In the genomic region with DNA sequence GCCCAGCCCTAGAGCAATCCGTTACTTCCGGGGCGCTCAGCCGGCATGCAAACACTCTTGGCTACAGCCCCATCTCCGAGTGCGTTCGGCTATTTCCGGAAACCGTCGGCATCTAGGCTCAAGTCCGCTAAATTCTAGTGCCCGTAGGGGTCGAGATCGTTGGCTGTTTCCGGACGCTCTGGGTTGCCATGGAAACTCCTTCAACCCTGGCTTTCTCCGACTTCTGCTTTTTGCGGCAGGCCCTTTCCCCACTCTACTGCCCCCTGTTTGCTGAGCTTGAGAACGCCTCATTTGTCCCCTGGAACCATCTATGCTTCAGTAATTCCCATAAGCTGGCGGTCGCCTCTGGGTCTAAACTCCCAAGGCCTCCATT, we compare ENCODE assay signal across 8 cellular contexts. TPM values are rescaled to one million over a fixed set of nuclear protein-coding genes. Genes with fewer than 3 reads are reported as not detected.
A peak's percentile ranks its signal among the peaks of the same experiment; 100 is the strongest.
DNase-seq lines count a peak whose midpoint lies in the region; ATAC-seq lines count a peak whose summit lies in the region.

No MANE protein-coding gene starts in this region.

- peak overlapping the region; percentile 84 for H3K4me3 ChIP-seq in GM23248
- peak overlapping the region; percentile 72 for H3K4me3 ChIP-seq in Karpas-422 (ENCODE audit: low read length)

- POLR2A ChIA-PET in naive thymus-derived CD8-positive, alpha-beta T cell (lab: Charles Lee), result interaction anchor here (0.6 to 3.1 kb wide), 18 partner anchors 9 to 152 kb away, joined by 3 to 39 read pairs (median 5); a partner anchor contains a TSS

- H3K9me3 Mint-ChIP-seq in activated T-helper 17 cell treated with anti-CD3 and anti-CD28 coated beads, Interleukin-2, amount 50 U/mL, for 72 hours, result no peaks in the 10 kb centered on the region
- H3K9me3 Mint-ChIP-seq in naive thymus-derived CD8-positive, alpha-beta T cell, result no peaks in the 10 kb centered on the region

- H3K79me2 ChIP-seq in GM23248 (ENCODE audit: insufficient read depth), result peaks cover 24% of the 10 kb centered on the region
- H3K79me2 ChIP-seq in Karpas-422 (ENCODE audit: low read length), result peaks cover 23% of the 10 kb centered on the region

- H3K4me2 ChIP-seq in GM23248 (ENCODE audit: unreplicated experiment) (peak overlapping the region; percentile 78), Karpas-422 (ENCODE audit: low read depth, low read length, poor library complexity, severe bottlenecking) (peak overlapping the region; percentile 92)

- 0 to 1% methylated on average over 21 of the region's 21 CpGs for WGBS in GM23248 (ENCODE audit: low coverage in 1 of 2, low lambda C conversion rate in 2 of 2, missing lambda C conversion rate in 2 of 2), 2 experiments

- H3K27ac ChIP-seq in GM23248 (peak overlapping the region; percentile 82), Karpas-422 (ENCODE audit: low read length) (peak overlapping the region; percentile 96)

- H3K9me2 ChIP-seq in GM23248 (ENCODE audit: insufficient read depth) (no peaks in the 10 kb centered on the region), Karpas-422 (replicated peaks; ENCODE audit: insufficient read depth, low read length) (no peaks in the 10 kb centered on the region)

- no peaks in the 10 kb centered on the region for H4K20me1 ChIP-seq in GM23248 (ENCODE audit: insufficient read depth)
- H4K20me1 ChIP-seq in Karpas-422 (ENCODE audit: insufficient read depth, low read depth, low read length), result no peaks in the 10 kb centered on the region

- peak overlapping the region; percentile 93 for H3K4me3 Mint-ChIP-seq in activated T-helper 17 cell treated with anti-CD3 and anti-CD28 coated beads, Interleukin-2, amount 50 U/mL, for 72 hours
- H3K4me3 Mint-ChIP-seq in naive thymus-derived CD8-positive, alpha-beta T cell, result peak overlapping the region; percentile 83 to 97 (median 93)

- H3K4me1 Mint-ChIP-seq in activated T-helper 17 cell treated with anti-CD3 and anti-CD28 coated beads, Interleukin-2, amount 50 U/mL, for 72 hours, result peaks cover 16% of the 10 kb centered on the region
- peaks cover 15 to 31% (median 26%) of the 10 kb centered on the region in 4 donors for H3K4me1 Mint-ChIP-seq in naive thymus-derived CD8-positive, alpha-beta T cell

- no peaks in the 10 kb centered on the region for H3K27me3 Mint-ChIP-seq in activated T-helper 17 cell treated with anti-CD3 and anti-CD28 coated beads, Interleukin-2, amount 50 U/mL, for 72 hours
- H3K27me3 Mint-ChIP-seq in naive thymus-derived CD8-positive, alpha-beta T cell, result no peaks in the 10 kb centered on the region

- peak overlapping the region; percentile 98 for H3K27ac Mint-ChIP-seq in activated T-helper 17 cell treated with anti-CD3 and anti-CD28 coated beads, Interleukin-2, amount 50 U/mL, for 72 hours
- peak overlapping the region; percentile 93 to 99 (median 96) for H3K27ac Mint-ChIP-seq in naive thymus-derived CD8-positive, alpha-beta T cell

- no peaks in the 10 kb centered on the region for H3K9me3 ChIP-seq in GM23248 (ENCODE audit: low read depth)
- H3K9me3 ChIP-seq in Karpas-422 (ENCODE audit: low read length), result no peaks in the 10 kb centered on the region

- ATAC-seq in activated T-helper 17 cell treated with anti-CD3 and anti-CD28 coated beads, Interleukin-2, amount 50 U/mL, for 72 hours (replicated peaks), result peak; percentile 75
- ATAC-seq in naive thymus-derived CD8-positive, alpha-beta T cell, result peak; percentile 70 to 72

- DNase-seq in EL (peak; percentile 99), GM23248 (peak; percentile 96), Karpas-422 (peak; percentile 100), RKO (ENCODE audit: low spot score) (peak; percentile 98), fibroblast of peridontal ligament (ENCODE audit: extremely low read depth) (peak; percentile 97)
- peak; percentile 95 to 100 (median 97) for DNase-seq in naive thymus-derived CD8-positive, alpha-beta T cell
- peak; percentile 96 to 99 (median 96) for DNase-seq in stimulated activated naive CD4-positive, alpha-beta T cell (lab: John Stamatoyannopoulos, UW)

- peaks cover 29% of the 10 kb centered on the region for H3K36me3 Mint-ChIP-seq in activated T-helper 17 cell treated with anti-CD3 and anti-CD28 coated beads, Interleukin-2, amount 50 U/mL, for 72 hours (ENCODE audit: low read depth)
- H3K36me3 Mint-ChIP-seq in naive thymus-derived CD8-positive, alpha-beta T cell, result peaks cover 0 to 20% (median 0%) of the 10 kb centered on the region in 3 donors

- H3K27me3 ChIP-seq in GM23248 (replicated peaks; ENCODE audit: insufficient read depth) (no peaks in the 10 kb centered on the region), Karpas-422 (ENCODE audit: low read length) (no peaks in the 10 kb centered on the region)

- peaks cover 14% of the 10 kb centered on the region for H3F3A ChIP-seq in GM23248 (ENCODE audit: insufficient read depth)

- in situ Hi-C loops in GM23248 (cut with MboI), result no loop called here

- H3K9ac ChIP-seq in GM23248 (peak overlapping the region; percentile 87), Karpas-422 (ENCODE audit: low read length) (peak overlapping the region; percentile 98)

- H3K36me3 ChIP-seq in GM23248 (ENCODE audit: low read depth), result no peaks in the 10 kb centered on the region
- H3K36me3 ChIP-seq in Karpas-422 (ENCODE audit: insufficient read depth, low read length), result no peaks in the 10 kb centered on the region

- H3K4me1 ChIP-seq in GM23248 (ENCODE audit: insufficient read depth), result peaks cover 10% of the 10 kb centered on the region
- peaks cover 30% of the 10 kb centered on the region for H3K4me1 ChIP-seq in Karpas-422 (ENCODE audit: low read length)

- H2AFZ ChIP-seq in GM23248 (peak overlapping the region; percentile 79), Karpas-422 (ENCODE audit: low read length) (peak overlapping the region; percentile 93; the same call in 1 of the 2 replicates)

RNA-seq across cellular contexts. Expression of a gene that starts 0.5 kb away (rescaled TPM):
- total RNA-seq in GM23248 (2014; rRNA removed; shearing (Covaris generic)), result 29.2 and 48.9 TPM in 2 replicates
- polyA plus RNA-seq in GM23248 (2016; fragmentation: Nextera tagmentation; extraction: Ambion mirVana), result 1.5 and 1.6 TPM in 2 replicates
- total RNA-seq in Karpas-422 (2014; rRNA removed; shearing (Covaris generic); ENCODE audit: low replicate concordance), result 5.1 and 5.7 TPM in 2 replicates
- total RNA-seq in activated T-helper 17 cell treated with anti-CD3 and anti-CD28 coated beads, Interleukin-2, amount 50 U/mL, for 72 hours, result 10 to 100 TPM; 13.0 to 21.8 TPM
- 10 to 100 TPM; 20.9 to 21.5 TPM for total RNA-seq in naive thymus-derived CD8-positive, alpha-beta T cell
- polyA plus RNA-seq in naive thymus-derived CD8-positive, alpha-beta T cell, result 10 to 100 TPM in 1 of 3 donors, 1 to 10 TPM in 2; 1.5 to 11.7 (median 3.6) TPM

RNA-seq across cellular contexts. Expression of a gene that starts 21.2 kb away (rescaled TPM):
- total RNA-seq in GM23248 (2014; rRNA removed; shearing (Covaris generic)), result 0.86 and 15.9 TPM in 2 replicates
- 10.3 and 14.3 TPM in 2 replicates for polyA plus RNA-seq in GM23248 (2016; fragmentation: Nextera tagmentation; extraction: Ambion mirVana)
- total RNA-seq in Karpas-422 (2014; rRNA removed; shearing (Covaris generic); ENCODE audit: low replicate concordance), result 256 and 416 TPM in 2 replicates
- 10 to 100 TPM; 51.7 to 81.1 TPM for total RNA-seq in activated T-helper 17 cell treated with anti-CD3 and anti-CD28 coated beads, Interleukin-2, amount 50 U/mL, for 72 hours
- 10 to 100 TPM; 13.7 to 15.3 TPM for total RNA-seq in naive thymus-derived CD8-positive, alpha-beta T cell
- 1 to 10 TPM; 3.3 to 7.1 (median 5.4) TPM for polyA plus RNA-seq in naive thymus-derived CD8-positive, alpha-beta T cell

RNA-seq across cellular contexts. Expression of a gene that starts 40.6 kb away (rescaled TPM):
- 43.2 and 69.4 TPM in 2 replicates for total RNA-seq in GM23248 (2014; rRNA removed; shearing (Covaris generic))
- 21.0 and 22.4 TPM in 2 replicates for polyA plus RNA-seq in GM23248 (2016; fragmentation: Nextera tagmentation; extraction: Ambion mirVana)
- 17.0 and 24.2 TPM in 2 replicates for total RNA-seq in Karpas-422 (2014; rRNA removed; shearing (Covaris generic); ENCODE audit: low replicate concordance)
- total RNA-seq in activated T-helper 17 cell treated with anti-CD3 and anti-CD28 coated beads, Interleukin-2, amount 50 U/mL, for 72 hours, result 10 to 100 TPM in 1 of 2 donors, 1 to 10 TPM in 1; 4.2 to 12.0 TPM
- total RNA-seq in naive thymus-derived CD8-positive, alpha-beta T cell, result 1 to 10 TPM; 5.8 to 7.0 TPM
- polyA plus RNA-seq in naive thymus-derived CD8-positive, alpha-beta T cell, result 10 to 100 TPM in 1 of 3 donors, 1 to 10 TPM in 2; 5.1 to 12.2 (median 9.4) TPM

RNA-seq across cellular contexts. Expression of a gene that starts 51.4 kb away (rescaled TPM):
- 1.4 and 1.8 TPM in 2 replicates for total RNA-seq in GM23248 (2014; rRNA removed; shearing (Covaris generic))
- polyA plus RNA-seq in GM23248 (2016; fragmentation: Nextera tagmentation; extraction: Ambion mirVana), result 1.9 and 2.0 TPM in 2 replicates
- 2.5 and 6.2 TPM in 2 replicates for total RNA-seq in Karpas-422 (2014; rRNA removed; shearing (Covaris generic); ENCODE audit: low replicate concordance)
- total RNA-seq in activated T-helper 17 cell treated with anti-CD3 and anti-CD28 coated beads, Interleukin-2, amount 50 U/mL, for 72 hours, result 1 to 10 TPM; 7.2 to 9.5 TPM
- 1 to 10 TPM; 2.9 to 3.8 TPM for total RNA-seq in naive thymus-derived CD8-positive, alpha-beta T cell
- polyA plus RNA-seq in naive thymus-derived CD8-positive, alpha-beta T cell, result 1 to 10 TPM; 1.3 to 2.3 (median 1.8) TPM

RNA-seq across cellular contexts. Expression of a gene that starts 54.9 kb away (rescaled TPM):
- total RNA-seq in GM23248 (2014; rRNA removed; shearing (Covaris generic)), result 3.2 and 3.8 TPM in 2 replicates
- 5.6 and 6.1 TPM in 2 replicates for polyA plus RNA-seq in GM23248 (2016; fragmentation: Nextera tagmentation; extraction: Ambion mirVana)
- total RNA-seq in Karpas-422 (2014; rRNA removed; shearing (Covaris generic); ENCODE audit: low replicate concordance), result 7.7 and 17.9 TPM in 2 replicates
- 10 to 100 TPM; 23.5 to 46.6 TPM for total RNA-seq in activated T-helper 17 cell treated with anti-CD3 and anti-CD28 coated beads, Interleukin-2, amount 50 U/mL, for 72 hours
- 10 to 100 TPM; 44.7 to 44.8 TPM for total RNA-seq in naive thymus-derived CD8-positive, alpha-beta T cell
- polyA plus RNA-seq in naive thymus-derived CD8-positive, alpha-beta T cell, result 10 to 100 TPM in 2 of 3 donors, 1 to 10 TPM in 1; 9.4 to 15.7 (median 11.5) TPM

Comparison
In these comparisons a context has a peak if more than half of its experiments do, and no peak if none do; other contexts are left out.
1. Peak in every context shown above with its lines: DNase-seq, ATAC-seq, H3K4me3 ChIP-seq and H3K27ac ChIP-seq.